19 cellular contexts compared by ENCODE assay signal in genomic region chr22:28112130-28112529, GRCh38.
DNase-seq lines count a peak whose midpoint lies in the region; ATAC-seq and TF ChIP-seq lines count a peak whose summit lies in the region.
"Had no signal": no experiment of that assay in that cellular context is flagged by ENCODE, and none has a peak within 500 bp of the region (broad histone marks: within the 10 kb centered on the region; RNA-seq: fewer than 3 reads in every experiment).

No MANE protein-coding gene starts in this region.

- peaks cover 5% of the 10 kb centered on the region for H3K36me3 Mint-ChIP-seq in MCF 10A (ENCODE audit: insufficient read depth, unreplicated experiment)
- H3K36me3 Mint-ChIP-seq in chondrocyte (ENCODE audit: low read depth), result no peaks in the 10 kb centered on the region
- H3K36me3 Mint-ChIP-seq in nephron (ENCODE audit: low read depth), result no peaks in the 10 kb centered on the region
- peaks cover 8% of the 10 kb centered on the region for H3K36me3 Mint-ChIP-seq in type B pancreatic cell

- H3K79me2 ChIP-seq in mammary epithelial cell (ENCODE audit: insufficient read depth, low read length), result no peaks in the 10 kb centered on the region

- H3K27me3 ChIP-seq in mammary epithelial cell (ENCODE audit: insufficient read depth, low read length), result no peaks in the 10 kb centered on the region
- no peaks in the 10 kb centered on the region for H3K27me3 ChIP-seq in brain microvascular endothelial cell (replicated peaks)
- H3K27me3 ChIP-seq: pancreas, spleen, suprapubic skin had no signal

- H3K27ac Mint-ChIP-seq in MCF 10A (ENCODE audit: low read depth, unreplicated experiment) (no peak overlapping the region), chondrocyte (ENCODE audit: unreplicated experiment) (peak overlapping the region; percentile 79), nephron (peak overlapping the region; percentile 20 to 62 (median 34)), type B pancreatic cell (peak overlapping the region; percentile 67)

- H3K4me3 ChIP-seq in mammary epithelial cell (replicated peaks in 1 of 3; ENCODE audit: insufficient read depth in 1 of 3, low read depth in 2 of 3, low read length in 3 of 3) (no peak overlapping the region), brain microvascular endothelial cell (ENCODE audit: low read depth, low read length) (no peak overlapping the region)
- H3K4me3 ChIP-seq: GM12878, spleen, suprapubic skin had no signal

- H3K27me3 Mint-ChIP-seq in MCF 10A (ENCODE audit: insufficient read depth, unreplicated experiment), result no peaks in the 10 kb centered on the region
- no peaks in the 10 kb centered on the region for H3K27me3 Mint-ChIP-seq in chondrocyte (ENCODE audit: low read depth)
- H3K27me3 Mint-ChIP-seq in nephron (ENCODE audit: low read depth), result peaks cover 24% of the 10 kb centered on the region
- H3K27me3 Mint-ChIP-seq in type B pancreatic cell, result no peaks in the 10 kb centered on the region

- H4K20me1 ChIP-seq in mammary epithelial cell (ENCODE audit: insufficient read depth, low read length), result no peaks in the 10 kb centered on the region

- H3K4me3 Mint-ChIP-seq in MCF 10A (ENCODE audit: unreplicated experiment) (no peak overlapping the region), chondrocyte (ENCODE audit: unreplicated experiment) (no peak overlapping the region), nephron (no peak overlapping the region), type B pancreatic cell (no peak overlapping the region)

- CTCF ChIA-PET in mammary epithelial cell (lab: Charles Lee; ENCODE audit: low non-redundant PET), result no interaction called here
- CTCF ChIA-PET in MCF 10A (lab: Yijun Ruan, JAX), result interaction anchor here (0.6 to 1.1 kb wide), 8 partner anchors 11 to 1802 kb away, joined by 3 to 4 read pairs (median 3); no protein-coding TSS in a partner anchor

- intact Hi-C loops in mammary epithelial cell (cut with micrococcal nuclease) (no loop called here), MCF 10A (cut with micrococcal nuclease) (no loop called here), left colon (cut with DNase I, micrococcal nuclease) (no loop called here)

- POLR2A ChIA-PET in MCF 10A (lab: Yijun Ruan, JAX), result interaction anchor here (0.5 kb wide), 1 partner anchor 37 kb away, joined by 5 read pairs; no protein-coding TSS in a partner anchor

- DNase-seq in mammary epithelial cell (no peak), MCF 10A (ENCODE audit: unreplicated experiment) (no peak), chondrocyte (ENCODE audit: low spot score) (no peak), type B pancreatic cell (ENCODE audit: extremely low spot score, unreplicated experiment) (no peak), brain microvascular endothelial cell (no peak), left colon (no peak), HT-29 (ENCODE audit: low spot score) (no peak)
- DNase-seq: activated CD4-positive, alpha-beta T cell treated with anti-CD3 and anti-CD28 coated beads, Interleukin-2, amount 50 U/mL, for 1 hour; activated T-cell treated with anti-CD3 and anti-CD28 coated beads for 4 hours; anterior cingulate cortex; GDM1; NCI-H1694 treated with DMSO at 0.1 percent for 48 hours; spleen had no signal

- H2AFZ ChIP-seq in mammary epithelial cell (ENCODE audit: low read depth, low read length), result peak overlapping the region; percentile 52

- peaks cover 23% of the 10 kb centered on the region for H3K4me1 ChIP-seq in mammary epithelial cell (ENCODE audit: insufficient read depth, low read length)

- BruUV-seq in mammary epithelial cell (replicated peaks; lab: Mats Ljungman, UMichigan), result no TSS peak
- BruUV-seq in MCF 10A (replicated peaks; lab: Mats Ljungman, UMichigan), result no TSS peak

- no peak overlapping the region for H3K9ac ChIP-seq in mammary epithelial cell (ENCODE audit: insufficient read depth, low read length)

- no peaks in the 10 kb centered on the region for H3K9me3 ChIP-seq in mammary epithelial cell (replicated peaks; ENCODE audit: insufficient read depth, low read length)
- H3K9me3 ChIP-seq: pancreas, spleen, suprapubic skin had no signal

- H3K9me3 Mint-ChIP-seq in MCF 10A (ENCODE audit: unreplicated experiment) (no peaks in the 10 kb centered on the region), chondrocyte (ENCODE audit: low read depth) (no peaks in the 10 kb centered on the region), nephron (no peaks in the 10 kb centered on the region), type B pancreatic cell (no peaks in the 10 kb centered on the region)

- peaks cover 10% of the 10 kb centered on the region for H3K4me1 Mint-ChIP-seq in MCF 10A (ENCODE audit: insufficient read depth, unreplicated experiment)
- H3K4me1 Mint-ChIP-seq in chondrocyte (ENCODE audit: low read depth), result peaks cover 34% of the 10 kb centered on the region
- peaks cover 39% of the 10 kb centered on the region for H3K4me1 Mint-ChIP-seq in nephron
- peaks cover 33% of the 10 kb centered on the region for H3K4me1 Mint-ChIP-seq in type B pancreatic cell (ENCODE audit: unreplicated experiment)

- no peak for ATAC-seq in left colon

- 86% methylated on average over 1 of the region's 1 CpG for WGBS in mammary epithelial cell (ENCODE audit: low coverage, missing lambda C conversion rate)

- dilution Hi-C loops in mammary epithelial cell (cut with HindIII; ENCODE audit: low sequenced_read_pairs), result no loop called here

- H3K27ac ChIP-seq in mammary epithelial cell (ENCODE audit: insufficient read depth, low read depth, low read length) (no peak overlapping the region), brain microvascular endothelial cell (no peak overlapping the region)
- H3K27ac ChIP-seq: C4-2B, RWPE1, spleen, suprapubic skin had no signal

- H3K36me3 ChIP-seq in mammary epithelial cell (ENCODE audit: insufficient read depth, low read length) (no peaks in the 10 kb centered on the region), brain microvascular endothelial cell (replicated peaks) (no peaks in the 10 kb centered on the region)
- H3K36me3 ChIP-seq: pancreas, suprapubic skin had no signal

- TF ChIP-seq CTCF in mammary epithelial cell (conservative IDR thresholded peaks at IDR 0.05 in 1 of 2, IDR thresholded peaks at IDR 0.05 in 1 of 2; ENCODE audit: extremely low read depth in 1 of 2, insufficient read depth in 1 of 2, low read depth in 1 of 2, low read length in 2 of 2) (no peak), MCF 10A (IDR thresholded peaks at IDR 0.05; ENCODE audit: unreplicated experiment) (no peak), chondrocyte (IDR thresholded peaks at IDR 0.05) (no peak), nephron (IDR thresholded peaks at IDR 0.05; ENCODE audit: unreplicated experiment in 3 of 3) (no peak), type B pancreatic cell (conservative IDR thresholded peaks at IDR 0.05) (no peak), brain microvascular endothelial cell (IDR thresholded peaks at IDR 0.05; ENCODE audit: low read depth, low read length, missing control alignments) (no peak)

- no peak overlapping the region for H3K4me2 ChIP-seq in mammary epithelial cell (ENCODE audit: insufficient read depth, low read depth, low read length)

- in situ Hi-C loops in mammary epithelial cell (cut with MboI; ENCODE audit: low sequenced_read_pairs in 2 of 2), result no loop called here
- in situ Hi-C loops in brain microvascular endothelial cell (cut with HindIII; ENCODE audit: low pct_ligation_motif_present, low sequenced_read_pairs), result no loop called here
